ENCODE assay signal across 16 cellular contexts in genomic region chr6:26415036-26415614, GRCh38. TPM values are rescaled to one million over a fixed set of nuclear protein-coding genes. Genes with fewer than 3 reads are reported as not detected.
DNase-seq lines count a peak whose midpoint lies in the region; ATAC-seq and TF ChIP-seq lines count a peak whose summit lies in the region.
"Had no signal": no experiment of that assay in that cellular context is flagged by ENCODE, and none has a peak within 500 bp of the region (broad histone marks: within the 10 kb centered on the region; RNA-seq: fewer than 3 reads in every experiment).

No MANE protein-coding gene starts in this region.

- no peaks in the 10 kb centered on the region for H3K27me3 Mint-ChIP-seq in activated T-cell treated with anti-CD3 and anti-CD28 coated beads, Interleukin-2, amount 50 U/mL, for 72 hours (ENCODE audit: low read depth)

- H3K36me3 Mint-ChIP-seq in activated T-cell treated with anti-CD3 and anti-CD28 coated beads, Interleukin-2, amount 50 U/mL, for 72 hours (ENCODE audit: insufficient read depth in 2 of 2), result peaks cover 15 to 32% of the 10 kb centered on the region in 2 donors

- no peak for DNase-seq in activated T-cell treated with anti-CD3 and anti-CD28 coated beads, Interleukin-2, amount 50 U/mL, for 72 hours
- no peak for DNase-seq in activated T-cell treated with anti-CD3 and anti-CD28 coated beads, Interleukin-2, amount 50 U/mL, for 48 hours
- DNase-seq in hepatocyte (ENCODE audit: low spot score), result no peak
- DNase-seq: 8988T; DMS53; NCI-H1092; NCI-H1694; NCI-H2107; NCI-H226; NCI-H526; NK-92 treated with Interleukin-12 subunit alpha and Interleukin-12 subunit beta, amount 100 ng/mL, for 24 hours; SJCRH30 had no signal

- H3K36me3 ChIP-seq in hepatocyte (replicated peaks; ENCODE audit: insufficient read depth, low read depth), result no peaks in the 10 kb centered on the region
- H3K36me3 ChIP-seq: SJCRH30 had no signal

- H3K4me1 Mint-ChIP-seq in activated T-cell treated with anti-CD3 and anti-CD28 coated beads, Interleukin-2, amount 50 U/mL, for 72 hours (ENCODE audit: low read depth), result no peaks in the 10 kb centered on the region

- no peaks in the 10 kb centered on the region for H3K4me1 ChIP-seq in hepatocyte (ENCODE audit: insufficient read depth)

- peak overlapping the region; percentile 1 for H3K27ac ChIP-seq in hepatocyte
- H3K27ac ChIP-seq: C4-2B, KMS-11, RWPE1, SJCRH30 had no signal

- no peaks in the 10 kb centered on the region for H3K79me2 ChIP-seq in hepatocyte

- no peak overlapping the region for H3K4me3 ChIP-seq in hepatocyte
- H3K4me3 ChIP-seq: SJCRH30 had no signal

- peaks cover 9 to 17% of the 10 kb centered on the region in 2 donors for H3K9me3 Mint-ChIP-seq in activated T-cell treated with anti-CD3 and anti-CD28 coated beads, Interleukin-2, amount 50 U/mL, for 72 hours

- no peak for ATAC-seq in activated T-cell treated with anti-CD3 and anti-CD28 coated beads, Interleukin-2, amount 50 U/mL, for 72 hours (replicated peaks in 1 of 2)
- no peak for ATAC-seq in HG03097 (IDR thresholded peaks at IDR 0.05; ENCODE audit: low FRiP score, unreplicated experiment)

- H3K27ac Mint-ChIP-seq in activated T-cell treated with anti-CD3 and anti-CD28 coated beads, Interleukin-2, amount 50 U/mL, for 72 hours, result peak overlapping the region; percentile 78

- no peak overlapping the region for H3K4me2 ChIP-seq in hepatocyte
- H3K4me2 ChIP-seq: KMS-11 had no signal

- WGBS in hepatocyte (ENCODE audit: low lambda C conversion rate, missing lambda C conversion rate), result 86% methylated on average over 1 of the region's 1 CpG

- no peak overlapping the region for H2AFZ ChIP-seq in hepatocyte

- no peaks in the 10 kb centered on the region for H3K9me2 ChIP-seq in hepatocyte (replicated peaks; ENCODE audit: insufficient read depth)

- no peaks in the 10 kb centered on the region for H3K27me3 ChIP-seq in hepatocyte
- H3K27me3 ChIP-seq: SJCRH30 had no signal

- H4K20me1 ChIP-seq in hepatocyte (ENCODE audit: insufficient read depth, poor library complexity, severe bottlenecking), result no peaks in the 10 kb centered on the region

- no peak overlapping the region for H3K4me3 Mint-ChIP-seq in activated T-cell treated with anti-CD3 and anti-CD28 coated beads, Interleukin-2, amount 50 U/mL, for 72 hours

- no peaks in the 10 kb centered on the region for H3K9me3 ChIP-seq in hepatocyte (ENCODE audit: low read depth)
- H3K9me3 ChIP-seq: SJCRH30 had no signal

- TF ChIP-seq CTCF in hepatocyte (IDR thresholded peaks at IDR 0.05; ENCODE audit: poor library complexity), result no peak

RNA-seq across cellular contexts. Expression of gene BTN3A1, which starts 13.1 kb away (rescaled TPM):
- total RNA-seq in activated T-cell treated with anti-CD3 and anti-CD28 coated beads, Interleukin-2, amount 50 U/mL, for 72 hours, result 10 to 100 TPM; 57.3 to 62.8 TPM
- total RNA-seq in hepatocyte, result 18.4 and 20.4 TPM in 2 replicates
- polyA plus RNA-seq in hepatocyte, result 10.9 and 12.9 TPM in 2 replicates

RNA-seq across cellular contexts. Expression of gene BTN3A3, which starts 25.2 kb away (rescaled TPM):
- 10 to 100 TPM; 35.9 to 38.3 TPM for total RNA-seq in activated T-cell treated with anti-CD3 and anti-CD28 coated beads, Interleukin-2, amount 50 U/mL, for 72 hours
- 3.8 and 7.5 TPM in 2 replicates for total RNA-seq in hepatocyte
- polyA plus RNA-seq in hepatocyte, result 3.9 and 4.3 TPM in 2 replicates

RNA-seq across cellular contexts. Expression of gene BTN2A2, which starts 32.2 kb away (rescaled TPM):
- total RNA-seq in activated T-cell treated with anti-CD3 and anti-CD28 coated beads, Interleukin-2, amount 50 U/mL, for 72 hours, result 10 to 100 TPM; 25.7 to 33.5 TPM
- 12.8 and 17.3 TPM in 2 replicates for total RNA-seq in hepatocyte
- polyA plus RNA-seq in hepatocyte, result 8.2 and 10.6 TPM in 2 replicates

RNA-seq across cellular contexts. Expression of gene BTN2A1, which starts 42.6 kb away (rescaled TPM):
- 10 to 100 TPM; 24.3 to 25.7 TPM for total RNA-seq in activated T-cell treated with anti-CD3 and anti-CD28 coated beads, Interleukin-2, amount 50 U/mL, for 72 hours
- 20.0 and 21.4 TPM in 2 replicates for total RNA-seq in hepatocyte
- polyA plus RNA-seq in hepatocyte, result 14.9 and 17.9 TPM in 2 replicates

RNA-seq across cellular contexts. Expression of gene BTN3A2, which starts 50.1 kb away (rescaled TPM):
- total RNA-seq in activated T-cell treated with anti-CD3 and anti-CD28 coated beads, Interleukin-2, amount 50 U/mL, for 72 hours, result 10 to 100 TPM; 51.9 to 72.0 TPM
- total RNA-seq in hepatocyte, result 8.3 and 10.8 TPM in 2 replicates
- polyA plus RNA-seq in hepatocyte, result 6.5 and 7.4 TPM in 2 replicates
